1 cellular context compared by ENCODE assay signal in the genomic region with DNA sequence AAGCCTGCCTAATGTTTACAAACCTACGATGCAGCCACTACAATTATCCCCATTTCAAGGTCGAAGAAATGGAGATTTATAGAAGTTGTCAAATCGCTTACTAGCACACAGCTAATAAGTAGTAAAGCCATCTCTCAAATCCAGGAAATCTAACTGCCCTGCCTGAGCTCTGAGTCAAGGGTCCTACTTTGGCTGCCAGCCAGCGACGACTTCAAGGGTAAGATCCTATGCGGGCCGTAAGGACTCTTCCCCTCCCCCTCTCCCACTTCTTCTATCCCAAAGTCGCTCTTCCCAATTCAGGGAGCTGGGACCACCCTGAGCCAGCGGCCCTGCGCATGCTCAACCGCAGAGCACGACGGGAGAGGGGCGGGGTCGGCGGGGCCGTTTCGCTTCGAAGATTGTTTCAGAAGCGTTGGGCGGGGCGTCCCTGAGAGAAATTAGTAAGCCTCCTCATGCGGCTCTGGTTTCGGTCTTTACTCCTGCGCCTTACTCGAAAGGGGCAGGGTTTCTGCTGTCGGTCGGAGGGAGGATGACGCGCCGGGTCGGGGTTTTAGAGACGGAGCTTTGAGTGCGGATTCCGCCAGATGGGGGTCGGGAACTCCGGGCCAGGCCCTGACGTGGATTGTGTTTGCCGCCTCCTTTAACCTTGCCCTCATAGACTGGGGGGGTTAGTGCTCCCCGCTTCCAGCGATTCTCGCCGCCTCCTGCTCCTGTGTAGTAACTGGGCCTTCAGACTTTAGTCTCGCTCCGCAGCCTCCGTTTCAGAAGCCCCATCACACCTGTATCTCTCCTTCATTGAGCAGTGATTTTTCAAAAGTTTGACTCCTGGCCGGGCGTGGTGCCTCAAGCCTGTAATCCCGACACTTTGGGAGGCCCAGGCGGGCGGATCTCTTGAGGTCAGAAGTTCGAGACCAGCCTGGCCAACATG.
TF ChIP-seq lines count a peak whose summit lies in the region.

A gene (plus strand): TSS at position 383 of the 928 bp plus-strand sequence. CDS start 14,603 bp downstream, outside the sequence.

TF ChIP-seq in HEK293, 187 proteins besides CTCF, POLR2A, EP300 and RAD21 (continued from another document and continues in another):
- TF ChIP-seq ZNF426 (tag by site-specific recombination; IDR thresholded peaks at IDR 0.05) (no peak), MEIS1 (CRISPR knock-in tag; IDR thresholded peaks at IDR 0.05; ENCODE audit: borderline replicate concordance) (no peak), ZNF792 (tag by site-specific recombination; IDR thresholded peaks at IDR 0.05) (no peak), KLF7 (tag by site-specific recombination; IDR thresholded peaks at IDR 0.05; ENCODE audit: borderline replicate concordance) (peak; percentile 58; the same call in 1 of the 2 replicates), ZBTB48 (tag by site-specific recombination; IDR thresholded peaks at IDR 0.05) (peak; percentile 73), ZNF19 (tag by site-specific recombination; IDR thresholded peaks at IDR 0.05; ENCODE audit: low read depth) (no peak), ZNF184 (tag by site-specific recombination; IDR thresholded peaks at IDR 0.05) (no peak), ZEB2 (tag by site-specific recombination; IDR thresholded peaks at IDR 0.05) (peak; percentile 59; the same call in 1 of the 2 replicates), ZNF561 (tag by site-specific recombination; IDR thresholded peaks at IDR 0.05; ENCODE audit: borderline replicate concordance) (no peak), ZNF549 (tag by site-specific recombination; IDR thresholded peaks at IDR 0.05) (no peak), ZNF544 (tag by site-specific recombination; IDR thresholded peaks at IDR 0.05) (no peak), ZSCAN23 (tag by site-specific recombination; IDR thresholded peaks at IDR 0.05) (no peak), ZNF76 (tag by site-specific recombination; IDR thresholded peaks at IDR 0.05; ENCODE audit: borderline replicate concordance, low read depth) (peak; percentile 92), GLI2 (tag by site-specific recombination; IDR thresholded peaks at IDR 0.05; ENCODE audit: borderline replicate concordance, low read depth) (no peak), ZNF341 (tag by site-specific recombination; IDR thresholded peaks at IDR 0.05; ENCODE audit: low read depth) (peak; percentile 90), ZNF169 (tag by site-specific recombination; IDR thresholded peaks at IDR 0.05) (no peak), ZNF23 (tag by site-specific recombination; IDR thresholded peaks at IDR 0.05; ENCODE audit: borderline replicate concordance) (no peak), MZF1 (tag by site-specific recombination; IDR thresholded peaks at IDR 0.05; ENCODE audit: borderline replicate concordance) (no peak), SALL2 (tag by site-specific recombination; IDR thresholded peaks at IDR 0.05; ENCODE audit: borderline replicate concordance) (no peak), TRIM28 (IDR thresholded peaks at IDR 0.05; ENCODE audit: borderline replicate concordance, low read length) (peak; percentile 71; the same call in 1 of the 2 replicates), ZNF214 (tag by site-specific recombination; IDR thresholded peaks at IDR 0.05; ENCODE audit: borderline replicate concordance) (no peak)
- TF ChIP-seq, protein P1, sequence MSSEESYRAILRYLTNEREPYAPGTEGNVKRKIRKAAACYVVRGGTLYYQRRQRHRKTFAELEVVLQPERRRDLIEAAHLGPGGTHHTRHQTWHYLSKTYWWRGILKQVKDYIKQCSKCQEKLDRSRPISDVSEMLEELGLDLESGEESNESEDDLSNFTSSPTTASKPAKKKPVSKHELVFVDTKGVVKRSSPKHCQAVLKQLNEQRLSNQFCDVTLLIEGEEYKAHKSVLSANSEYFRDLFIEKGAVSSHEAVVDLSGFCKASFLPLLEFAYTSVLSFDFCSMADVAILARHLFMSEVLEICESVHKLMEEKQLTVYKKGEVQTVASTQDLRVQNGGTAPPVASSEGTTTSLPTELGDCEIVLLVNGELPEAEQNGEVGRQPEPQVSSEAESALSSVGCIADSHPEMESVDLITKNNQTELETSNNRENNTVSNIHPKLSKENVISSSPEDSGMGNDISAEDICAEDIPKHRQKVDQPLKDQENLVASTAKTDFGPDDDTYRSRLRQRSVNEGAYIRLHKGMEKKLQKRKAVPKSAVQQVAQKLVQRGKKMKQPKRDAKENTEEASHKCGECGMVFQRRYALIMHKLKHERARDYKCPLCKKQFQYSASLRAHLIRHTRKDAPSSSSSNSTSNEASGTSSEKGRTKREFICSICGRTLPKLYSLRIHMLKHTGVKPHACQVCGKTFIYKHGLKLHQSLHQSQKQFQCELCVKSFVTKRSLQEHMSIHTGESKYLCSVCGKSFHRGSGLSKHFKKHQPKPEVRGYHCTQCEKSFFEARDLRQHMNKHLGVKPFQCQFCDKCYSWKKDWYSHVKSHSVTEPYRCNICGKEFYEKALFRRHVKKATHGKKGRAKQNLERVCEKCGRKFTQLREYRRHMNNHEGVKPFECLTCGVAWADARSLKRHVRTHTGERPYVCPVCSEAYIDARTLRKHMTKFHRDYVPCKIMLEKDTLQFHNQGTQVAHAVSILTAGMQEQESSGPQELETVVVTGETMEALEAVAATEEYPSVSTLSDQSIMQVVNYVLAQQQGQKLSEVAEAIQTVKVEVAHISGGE (tag by site-specific recombination; conservative IDR thresholded peaks at IDR 0.05; ENCODE audit: low read depth) = no peak; the same call in 1 of the 2 replicates
- TF ChIP-seq, protein P2, sequence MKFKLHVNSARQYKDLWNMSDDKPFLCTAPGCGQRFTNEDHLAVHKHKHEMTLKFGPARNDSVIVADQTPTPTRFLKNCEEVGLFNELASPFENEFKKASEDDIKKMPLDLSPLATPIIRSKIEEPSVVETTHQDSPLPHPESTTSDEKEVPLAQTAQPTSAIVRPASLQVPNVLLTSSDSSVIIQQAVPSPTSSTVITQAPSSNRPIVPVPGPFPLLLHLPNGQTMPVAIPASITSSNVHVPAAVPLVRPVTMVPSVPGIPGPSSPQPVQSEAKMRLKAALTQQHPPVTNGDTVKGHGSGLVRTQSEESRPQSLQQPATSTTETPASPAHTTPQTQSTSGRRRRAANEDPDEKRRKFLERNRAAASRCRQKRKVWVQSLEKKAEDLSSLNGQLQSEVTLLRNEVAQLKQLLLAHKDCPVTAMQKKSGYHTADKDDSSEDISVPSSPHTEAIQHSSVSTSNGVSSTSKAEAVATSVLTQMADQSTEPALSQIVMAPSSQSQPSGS (tag by site-specific recombination; IDR thresholded peaks at IDR 0.05; ENCODE audit: low read depth) = no peak
- TF ChIP-seq, protein P3, sequence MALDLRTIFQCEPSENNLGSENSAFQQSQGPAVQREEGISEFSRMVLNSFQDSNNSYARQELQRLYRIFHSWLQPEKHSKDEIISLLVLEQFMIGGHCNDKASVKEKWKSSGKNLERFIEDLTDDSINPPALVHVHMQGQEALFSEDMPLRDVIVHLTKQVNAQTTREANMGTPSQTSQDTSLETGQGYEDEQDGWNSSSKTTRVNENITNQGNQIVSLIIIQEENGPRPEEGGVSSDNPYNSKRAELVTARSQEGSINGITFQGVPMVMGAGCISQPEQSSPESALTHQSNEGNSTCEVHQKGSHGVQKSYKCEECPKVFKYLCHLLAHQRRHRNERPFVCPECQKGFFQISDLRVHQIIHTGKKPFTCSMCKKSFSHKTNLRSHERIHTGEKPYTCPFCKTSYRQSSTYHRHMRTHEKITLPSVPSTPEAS (tag by site-specific recombination; IDR thresholded peaks at IDR 0.05) = no peak
- TF ChIP-seq, protein P4, sequence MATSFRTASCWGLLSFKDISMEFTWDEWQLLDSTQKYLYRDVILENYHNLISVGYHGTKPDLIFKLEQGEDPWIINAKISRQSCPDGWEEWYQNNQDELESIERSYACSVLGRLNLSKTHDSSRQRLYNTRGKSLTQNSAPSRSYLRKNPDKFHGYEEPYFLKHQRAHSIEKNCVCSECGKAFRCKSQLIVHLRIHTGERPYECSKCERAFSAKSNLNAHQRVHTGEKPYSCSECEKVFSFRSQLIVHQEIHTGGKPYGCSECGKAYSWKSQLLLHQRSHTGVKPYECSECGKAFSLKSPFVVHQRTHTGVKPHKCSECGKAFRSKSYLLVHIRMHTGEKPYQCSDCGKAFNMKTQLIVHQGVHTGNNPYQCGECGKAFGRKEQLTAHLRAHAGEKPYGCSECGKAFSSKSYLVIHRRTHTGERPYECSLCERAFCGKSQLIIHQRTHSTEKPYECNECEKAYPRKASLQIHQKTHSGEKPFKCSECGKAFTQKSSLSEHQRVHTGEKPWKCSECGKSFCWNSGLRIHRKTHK (tag by site-specific recombination; IDR thresholded peaks at IDR 0.05) = no peak
- TF ChIP-seq, protein P5, sequence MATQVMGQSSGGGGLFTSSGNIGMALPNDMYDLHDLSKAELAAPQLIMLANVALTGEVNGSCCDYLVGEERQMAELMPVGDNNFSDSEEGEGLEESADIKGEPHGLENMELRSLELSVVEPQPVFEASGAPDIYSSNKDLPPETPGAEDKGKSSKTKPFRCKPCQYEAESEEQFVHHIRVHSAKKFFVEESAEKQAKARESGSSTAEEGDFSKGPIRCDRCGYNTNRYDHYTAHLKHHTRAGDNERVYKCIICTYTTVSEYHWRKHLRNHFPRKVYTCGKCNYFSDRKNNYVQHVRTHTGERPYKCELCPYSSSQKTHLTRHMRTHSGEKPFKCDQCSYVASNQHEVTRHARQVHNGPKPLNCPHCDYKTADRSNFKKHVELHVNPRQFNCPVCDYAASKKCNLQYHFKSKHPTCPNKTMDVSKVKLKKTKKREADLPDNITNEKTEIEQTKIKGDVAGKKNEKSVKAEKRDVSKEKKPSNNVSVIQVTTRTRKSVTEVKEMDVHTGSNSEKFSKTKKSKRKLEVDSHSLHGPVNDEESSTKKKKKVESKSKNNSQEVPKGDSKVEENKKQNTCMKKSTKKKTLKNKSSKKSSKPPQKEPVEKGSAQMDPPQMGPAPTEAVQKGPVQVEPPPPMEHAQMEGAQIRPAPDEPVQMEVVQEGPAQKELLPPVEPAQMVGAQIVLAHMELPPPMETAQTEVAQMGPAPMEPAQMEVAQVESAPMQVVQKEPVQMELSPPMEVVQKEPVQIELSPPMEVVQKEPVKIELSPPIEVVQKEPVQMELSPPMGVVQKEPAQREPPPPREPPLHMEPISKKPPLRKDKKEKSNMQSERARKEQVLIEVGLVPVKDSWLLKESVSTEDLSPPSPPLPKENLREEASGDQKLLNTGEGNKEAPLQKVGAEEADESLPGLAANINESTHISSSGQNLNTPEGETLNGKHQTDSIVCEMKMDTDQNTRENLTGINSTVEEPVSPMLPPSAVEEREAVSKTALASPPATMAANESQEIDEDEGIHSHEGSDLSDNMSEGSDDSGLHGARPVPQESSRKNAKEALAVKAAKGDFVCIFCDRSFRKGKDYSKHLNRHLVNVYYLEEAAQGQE (tag by site-specific recombination; IDR thresholded peaks at IDR 0.05) = no peak
- TF ChIP-seq, protein P6, sequence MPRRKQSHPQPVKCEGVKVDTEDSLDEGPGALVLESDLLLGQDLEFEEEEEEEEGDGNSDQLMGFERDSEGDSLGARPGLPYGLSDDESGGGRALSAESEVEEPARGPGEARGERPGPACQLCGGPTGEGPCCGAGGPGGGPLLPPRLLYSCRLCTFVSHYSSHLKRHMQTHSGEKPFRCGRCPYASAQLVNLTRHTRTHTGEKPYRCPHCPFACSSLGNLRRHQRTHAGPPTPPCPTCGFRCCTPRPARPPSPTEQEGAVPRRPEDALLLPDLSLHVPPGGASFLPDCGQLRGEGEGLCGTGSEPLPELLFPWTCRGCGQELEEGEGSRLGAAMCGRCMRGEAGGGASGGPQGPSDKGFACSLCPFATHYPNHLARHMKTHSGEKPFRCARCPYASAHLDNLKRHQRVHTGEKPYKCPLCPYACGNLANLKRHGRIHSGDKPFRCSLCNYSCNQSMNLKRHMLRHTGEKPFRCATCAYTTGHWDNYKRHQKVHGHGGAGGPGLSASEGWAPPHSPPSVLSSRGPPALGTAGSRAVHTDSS (tag by site-specific recombination; IDR thresholded peaks at IDR 0.05) = no peak
- TF ChIP-seq, protein P7, sequence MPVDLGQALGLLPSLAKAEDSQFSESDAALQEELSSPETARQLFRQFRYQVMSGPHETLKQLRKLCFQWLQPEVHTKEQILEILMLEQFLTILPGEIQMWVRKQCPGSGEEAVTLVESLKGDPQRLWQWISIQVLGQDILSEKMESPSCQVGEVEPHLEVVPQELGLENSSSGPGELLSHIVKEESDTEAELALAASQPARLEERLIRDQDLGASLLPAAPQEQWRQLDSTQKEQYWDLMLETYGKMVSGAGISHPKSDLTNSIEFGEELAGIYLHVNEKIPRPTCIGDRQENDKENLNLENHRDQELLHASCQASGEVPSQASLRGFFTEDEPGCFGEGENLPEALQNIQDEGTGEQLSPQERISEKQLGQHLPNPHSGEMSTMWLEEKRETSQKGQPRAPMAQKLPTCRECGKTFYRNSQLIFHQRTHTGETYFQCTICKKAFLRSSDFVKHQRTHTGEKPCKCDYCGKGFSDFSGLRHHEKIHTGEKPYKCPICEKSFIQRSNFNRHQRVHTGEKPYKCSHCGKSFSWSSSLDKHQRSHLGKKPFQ (tag by site-specific recombination; IDR thresholded peaks at IDR 0.05) = no peak
- TF ChIP-seq, protein P8, sequence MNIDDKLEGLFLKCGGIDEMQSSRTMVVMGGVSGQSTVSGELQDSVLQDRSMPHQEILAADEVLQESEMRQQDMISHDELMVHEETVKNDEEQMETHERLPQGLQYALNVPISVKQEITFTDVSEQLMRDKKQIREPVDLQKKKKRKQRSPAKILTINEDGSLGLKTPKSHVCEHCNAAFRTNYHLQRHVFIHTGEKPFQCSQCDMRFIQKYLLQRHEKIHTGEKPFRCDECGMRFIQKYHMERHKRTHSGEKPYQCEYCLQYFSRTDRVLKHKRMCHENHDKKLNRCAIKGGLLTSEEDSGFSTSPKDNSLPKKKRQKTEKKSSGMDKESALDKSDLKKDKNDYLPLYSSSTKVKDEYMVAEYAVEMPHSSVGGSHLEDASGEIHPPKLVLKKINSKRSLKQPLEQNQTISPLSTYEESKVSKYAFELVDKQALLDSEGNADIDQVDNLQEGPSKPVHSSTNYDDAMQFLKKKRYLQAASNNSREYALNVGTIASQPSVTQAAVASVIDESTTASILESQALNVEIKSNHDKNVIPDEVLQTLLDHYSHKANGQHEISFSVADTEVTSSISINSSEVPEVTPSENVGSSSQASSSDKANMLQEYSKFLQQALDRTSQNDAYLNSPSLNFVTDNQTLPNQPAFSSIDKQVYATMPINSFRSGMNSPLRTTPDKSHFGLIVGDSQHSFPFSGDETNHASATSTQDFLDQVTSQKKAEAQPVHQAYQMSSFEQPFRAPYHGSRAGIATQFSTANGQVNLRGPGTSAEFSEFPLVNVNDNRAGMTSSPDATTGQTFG (tag by site-specific recombination; IDR thresholded peaks at IDR 0.05; ENCODE audit: borderline replicate concordance) = no peak
- TF ChIP-seq, protein P9, sequence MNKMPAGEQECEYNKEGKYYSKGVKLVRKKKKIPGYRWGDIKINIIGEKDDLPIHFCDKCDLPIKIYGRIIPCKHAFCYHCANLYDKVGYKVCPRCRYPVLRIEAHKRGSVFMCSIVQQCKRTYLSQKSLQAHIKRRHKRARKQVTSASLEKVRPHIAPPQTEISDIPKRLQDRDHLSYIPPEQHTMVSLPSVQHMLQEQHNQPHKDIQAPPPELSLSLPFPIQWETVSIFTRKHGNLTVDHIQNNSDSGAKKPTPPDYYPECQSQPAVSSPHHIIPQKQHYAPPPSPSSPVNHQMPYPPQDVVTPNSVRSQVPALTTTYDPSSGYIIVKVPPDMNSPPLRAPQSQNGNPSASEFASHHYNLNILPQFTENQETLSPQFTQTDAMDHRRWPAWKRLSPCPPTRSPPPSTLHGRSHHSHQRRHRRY (tag by site-specific recombination; IDR thresholded peaks at IDR 0.05) = no peak
- TF ChIP-seq, protein P10, sequence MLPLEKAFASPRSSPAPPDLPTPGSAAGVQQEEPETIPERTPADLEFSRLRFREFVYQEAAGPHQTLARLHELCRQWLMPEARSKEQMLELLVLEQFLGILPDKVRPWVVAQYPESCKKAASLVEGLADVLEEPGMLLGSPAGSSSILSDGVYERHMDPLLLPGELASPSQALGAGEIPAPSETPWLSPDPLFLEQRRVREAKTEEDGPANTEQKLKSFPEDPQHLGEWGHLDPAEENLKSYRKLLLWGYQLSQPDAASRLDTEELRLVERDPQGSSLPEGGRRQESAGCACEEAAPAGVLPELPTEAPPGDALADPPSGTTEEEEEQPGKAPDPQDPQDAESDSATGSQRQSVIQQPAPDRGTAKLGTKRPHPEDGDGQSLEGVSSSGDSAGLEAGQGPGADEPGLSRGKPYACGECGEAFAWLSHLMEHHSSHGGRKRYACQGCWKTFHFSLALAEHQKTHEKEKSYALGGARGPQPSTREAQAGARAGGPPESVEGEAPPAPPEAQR (tag by site-specific recombination; IDR thresholded peaks at IDR 0.05) = no peak
